Comparison of ENCODE assay signal across 16 cellular contexts in genomic region chr11:93686812-93687211, GRCh38. TPM values are rescaled to one million over a fixed set of nuclear protein-coding genes. Genes with fewer than 3 reads are reported as not detected.
A peak's percentile ranks its signal among the peaks of the same experiment; 100 is the strongest.
DNase-seq lines count a peak whose midpoint lies in the region; ATAC-seq and TF ChIP-seq lines count a peak whose summit lies in the region.
"Had no signal": no experiment of that assay in that cellular context is flagged by ENCODE, and none has a peak within 500 bp of the region (broad histone marks: within the 10 kb centered on the region; RNA-seq: fewer than 3 reads in every experiment).

No MANE protein-coding gene starts in this region.

- H3K9me3 ChIP-seq in PC-9 (ENCODE audit: insufficient read depth, low read depth) (no peaks in the 10 kb centered on the region), fibroblast of lung (ENCODE audit: control insufficient read depth, insufficient read depth, low read depth, low read length) (no peaks in the 10 kb centered on the region), osteoblast (ENCODE audit: low read depth, low read length) (no peaks in the 10 kb centered on the region), adrenal gland (replicated peaks in 1 of 3) (no peaks in the 10 kb centered on the region)
- H3K9me3 ChIP-seq: BLaER1 treated with 17β-estradiol and CSF1 and Interleukin-3, amounts not matched to agents 10 nM and 100 nM; SJSA1 had no signal

- H3K9ac ChIP-seq in fibroblast of lung (ENCODE audit: insufficient read depth, low read length) = no peak overlapping the region
- H3K9ac ChIP-seq: BLaER1 treated with 17β-estradiol and CSF1 and Interleukin-3, amounts not matched to agents 10 nM and 100 nM had no signal

- H3K4me1 ChIP-seq in PC-9 (replicated peaks; ENCODE audit: insufficient read depth) = no peaks in the 10 kb centered on the region
- H3K4me1 ChIP-seq in fibroblast of lung (ENCODE audit: control insufficient read depth, extremely low read depth, insufficient read depth, low read length) = no peaks in the 10 kb centered on the region
- H3K4me1 ChIP-seq in osteoblast (ENCODE audit: insufficient read depth, low read length) = peaks cover 10% of the 10 kb centered on the region
- no peaks in the 10 kb centered on the region for H3K4me1 ChIP-seq in adrenal gland (replicated peaks in 1 of 2)
- H3K4me1 ChIP-seq: SJSA1 had no signal

- no peaks in the 10 kb centered on the region for H3F3A ChIP-seq in PC-9 (ENCODE audit: insufficient read depth, low read depth)

- POLR2A ChIA-PET in PC-9 (lab: Charles Lee; ENCODE audit: unreplicated experiment) = no interaction called here

- intact Hi-C loops in PC-9 (cut with micrococcal nuclease; ENCODE audit: unreplicated experiment) = no loop called here
- intact Hi-C loops in adrenal gland (cut with DNase I) = loop anchor here in 1 of 2 donors (10.0 kb wide), 2 partner anchors 48 to 118 kb away; no protein-coding TSS in a partner anchor

- ATAC-seq in GM18520 (IDR thresholded peaks at IDR 0.05; ENCODE audit: unreplicated experiment) = no peak
- ATAC-seq: activated naive CD8-positive, alpha-beta T cell treated with anti-CD3 and anti-CD28 coated beads, Interleukin-2, amount 50 U/mL, for 24 hours; left colon had no signal

- CTCF ChIA-PET in PC-9 (lab: Charles Lee) = no interaction called here

- H3K9me2 ChIP-seq in PC-9 (ENCODE audit: insufficient read depth) = no peaks in the 10 kb centered on the region

- 58 to 77% (median 71%) methylated on average over 1 of the region's 1 CpG for WGBS in adrenal gland, 4 donors

- no peaks in the 10 kb centered on the region for H4K20me1 ChIP-seq in PC-9 (ENCODE audit: insufficient read depth)
- H4K20me1 ChIP-seq in fibroblast of lung (ENCODE audit: control insufficient read depth, extremely low read depth, insufficient read depth, low read length) = no peaks in the 10 kb centered on the region
- no peaks in the 10 kb centered on the region for H4K20me1 ChIP-seq in osteoblast (ENCODE audit: insufficient read depth, low read length)
- H4K20me1 ChIP-seq: BLaER1 treated with 17β-estradiol and CSF1 and Interleukin-3, amounts not matched to agents 10 nM and 100 nM had no signal

- no peaks in the 10 kb centered on the region for H3K27me3 ChIP-seq in PC-9 (ENCODE audit: insufficient read depth, low read depth)
- H3K27me3 ChIP-seq in fibroblast of lung (ENCODE audit: control insufficient read depth, insufficient read depth, low read length) = no peaks in the 10 kb centered on the region
- no peaks in the 10 kb centered on the region for H3K27me3 ChIP-seq in osteoblast (ENCODE audit: insufficient read depth, low read length)
- no peaks in the 10 kb centered on the region for H3K27me3 ChIP-seq in adrenal gland
- H3K27me3 ChIP-seq: BLaER1 treated with 17β-estradiol and CSF1 and Interleukin-3, amounts not matched to agents 10 nM and 100 nM; SJSA1 had no signal

- peaks cover 59% of the 10 kb centered on the region for H3K36me3 ChIP-seq in PC-9 (ENCODE audit: low read depth)
- H3K36me3 ChIP-seq in fibroblast of lung (ENCODE audit: control insufficient read depth, insufficient read depth, low read length) = peaks cover 3% of the 10 kb centered on the region
- peaks cover 60% of the 10 kb centered on the region for H3K36me3 ChIP-seq in osteoblast (ENCODE audit: insufficient read depth, low read length)
- H3K36me3 ChIP-seq in adrenal gland (replicated peaks in 1 of 2) = peaks cover 0 to 38% of the 10 kb centered on the region in 2 donors

- H3K4me3 ChIP-seq in PC-9 = no peak overlapping the region
- H3K4me3 ChIP-seq in fibroblast of lung (replicated peaks in 1 of 4; ENCODE audit: control extremely low read depth in 1 of 4, insufficient read depth in 1 of 4, low read depth in 3 of 4, low read length in 4 of 4) = no peak overlapping the region
- H3K4me3 ChIP-seq in osteoblast (ENCODE audit: insufficient read depth, low read length) = no peak overlapping the region
- H3K4me3 ChIP-seq in adrenal gland = no peak overlapping the region
- H3K4me3 ChIP-seq: BLaER1 treated with 17β-estradiol and CSF1 and Interleukin-3, amounts not matched to agents 10 nM and 100 nM; SJSA1 had no signal

- H3K79me2 ChIP-seq in PC-9 (ENCODE audit: low read depth) (no peaks in the 10 kb centered on the region), fibroblast of lung (ENCODE audit: control insufficient read depth, insufficient read depth, low read length) (no peaks in the 10 kb centered on the region), osteoblast (ENCODE audit: insufficient read depth, low read length) (peaks cover 2% of the 10 kb centered on the region)

- DNase-seq in AG20443 (ENCODE audit: low spot score) = peak; percentile 54
- no peak for DNase-seq in PC-9
- DNase-seq in fibroblast of lung (ENCODE audit: low read depth in 2 of 2) = peak; percentile 1 to 63
- DNase-seq in osteoblast (ENCODE audit: insufficient read length, low spot score, missing footprints) = peak; percentile 60
- DNase-seq in NCI-H526 treated with DMSO at 0.1 percent for 48 hours (lab: John Stamatoyannopoulos, UW) = no peak
- DNase-seq in adrenal gland = no peak
- no peak for DNase-seq in dermis blood vessel endothelial cell
- DNase-seq: activated naive CD8-positive, alpha-beta T cell treated with anti-CD3 and anti-CD28 coated beads, Interleukin-2, amount 50 U/mL, for 24 hours; KG1; left colon; NCI-H1436 treated with DMSO at 0.1 percent for 48 hours; NCI-H510A treated with DMSO at 0.1 percent for 48 hours had no signal

- no TSS peak for BruUV-seq in PC-9 (replicated peaks; lab: Mats Ljungman, UMichigan)

- H3K27ac ChIP-seq in PC-9 = peak overlapping the region; percentile 16; the same call in 1 of the 2 replicates
- H3K27ac ChIP-seq in fibroblast of lung (ENCODE audit: insufficient read depth, low read length) = no peak overlapping the region
- H3K27ac ChIP-seq in osteoblast (ENCODE audit: low read depth, low read length) = peak overlapping the region; percentile 55
- H3K27ac ChIP-seq in adrenal gland = no peak overlapping the region
- H3K27ac ChIP-seq: BLaER1 treated with 17β-estradiol and CSF1 and Interleukin-3, amounts not matched to agents 10 nM and 100 nM; HL-60; SJSA1 had no signal

- no peak for TF ChIP-seq CTCF in PC-9 (conservative IDR thresholded peaks at IDR 0.05)
- TF ChIP-seq CTCF in fibroblast of lung (conservative IDR thresholded peaks at IDR 0.05 in 1 of 2, IDR thresholded peaks at IDR 0.05 in 1 of 2; ENCODE audit: low read depth in 1 of 2, low read length in 2 of 2) = no peak
- no peak for TF ChIP-seq CTCF in osteoblast (IDR thresholded peaks at IDR 0.05; ENCODE audit: extremely low read depth, low read depth, low read length)
- no peak for TF ChIP-seq CTCF in adrenal gland (IDR thresholded peaks at IDR 0.05)

- no peak overlapping the region for H3K4me2 ChIP-seq in PC-9
- no peak overlapping the region for H3K4me2 ChIP-seq in fibroblast of lung (ENCODE audit: extremely low read depth, insufficient read depth, low read length)
- peak overlapping the region; percentile 29 for H3K4me2 ChIP-seq in osteoblast (ENCODE audit: insufficient read depth, low read length)
- H3K4me2 ChIP-seq: BLaER1 treated with 17β-estradiol and CSF1 and Interleukin-3, amounts not matched to agents 10 nM and 100 nM had no signal

- TF ChIP-seq POLR2A in adrenal gland (IDR thresholded peaks at IDR 0.05) = no peak

- H2AFZ ChIP-seq in PC-9 (no peak overlapping the region), fibroblast of lung (ENCODE audit: low read length) (no peak overlapping the region), osteoblast (ENCODE audit: low read length) (no peak overlapping the region)

RNA-seq across cellular contexts. Expression of gene CEP295, which starts 25.3 kb away (rescaled TPM):
- total RNA-seq in PC-9 (2021) (13.0 and 15.0 TPM in 2 replicates), fibroblast of lung (11.8 and 15.5 TPM in 2 replicates), osteoblast (19.9 and 21.8 TPM in 2 replicates), adrenal gland (10 to 100 TPM in 3 of 8 donors, 1 to 10 TPM in 5; 4.5 to 19.8 (median 8.9) TPM), dermis blood vessel endothelial cell (28.4 and 30.1 TPM in 2 replicates)
- polyA plus RNA-seq in fibroblast of lung (8.9 and 10.4 TPM in 2 replicates), adrenal gland (10 to 100 TPM in 2 of 3 donors, 1 to 10 TPM in 1; 6.4 to 31.5 (median 10.6) TPM)
- 4.0 and 4.8 TPM in 2 replicates for polyA plus RNA-seq in fibroblast of lung (2012)
- 3.2 and 4.9 TPM in 2 replicates for polyA minus RNA-seq in fibroblast of lung (ENCODE audit: low replicate concordance)

RNA-seq across cellular contexts. Expression of gene TAF1D, which starts 54.5 kb away (rescaled TPM):
- total RNA-seq in PC-9 (2021) (158 and 167 TPM in 2 replicates), fibroblast of lung (111 and 148 TPM in 2 replicates), osteoblast (119 and 126 TPM in 2 replicates), adrenal gland (10 to 100 TPM; 20.8 to 91.0 (median 50.3) TPM), dermis blood vessel endothelial cell (106 and 174 TPM in 2 replicates)
- polyA plus RNA-seq in fibroblast of lung (77.1 and 78.5 TPM in 2 replicates), adrenal gland (100 to 1,000 TPM in 2 of 3 donors, 10 to 100 TPM in 1; 72.1 to 262 (median 131) TPM)
- polyA plus RNA-seq in fibroblast of lung (2012) = 56.7 and 69.0 TPM in 2 replicates
- polyA minus RNA-seq in fibroblast of lung (ENCODE audit: low replicate concordance) = 7.5 and 15.5 TPM in 2 replicates

RNA-seq across cellular contexts. Expression of gene C11orf54, which starts 54.7 kb away (rescaled TPM):
- total RNA-seq in PC-9 (2021) = 35.6 and 37.2 TPM in 2 replicates
- total RNA-seq in fibroblast of lung = 19.3 and 22.1 TPM in 2 replicates
- 11.1 and 29.0 TPM in 2 replicates for polyA plus RNA-seq in fibroblast of lung
- polyA plus RNA-seq in fibroblast of lung (2012) = 7.9 and 17.2 TPM in 2 replicates
- polyA minus RNA-seq in fibroblast of lung (ENCODE audit: low replicate concordance) = 9.4 TPM in 1 of 2 replicates, not detected in the other
- total RNA-seq in osteoblast = 17.7 and 20.9 TPM in 2 replicates
- 10 to 100 TPM; 28.7 to 68.2 (median 36.3) TPM for total RNA-seq in adrenal gland
- polyA plus RNA-seq in adrenal gland = 10 to 100 TPM; 15.2 to 31.9 (median 19.1) TPM
- total RNA-seq in dermis blood vessel endothelial cell = 29.8 and 34.2 TPM in 2 replicates

Comparison
In these comparisons a context has a peak if more than half of its experiments do, and no peak if none do; other contexts are left out.
1. DNase-seq: peak in AG20443 (single experiment), fibroblast of lung (2 of 2) and osteoblast (single experiment); none in PC-9 (0 of 2), NCI-H526 treated with DMSO at 0.1 percent for 48 hours (single experiment), adrenal gland (0 of 7) and dermis blood vessel endothelial cell (single experiment).
2. H3K27ac ChIP-seq: peak in PC-9 (single experiment) and osteoblast (single experiment); none in fibroblast of lung (single experiment) and adrenal gland (0 of 5).